Comparison of ENCODE assay signal across 21 cellular contexts in the genomic region with DNA sequence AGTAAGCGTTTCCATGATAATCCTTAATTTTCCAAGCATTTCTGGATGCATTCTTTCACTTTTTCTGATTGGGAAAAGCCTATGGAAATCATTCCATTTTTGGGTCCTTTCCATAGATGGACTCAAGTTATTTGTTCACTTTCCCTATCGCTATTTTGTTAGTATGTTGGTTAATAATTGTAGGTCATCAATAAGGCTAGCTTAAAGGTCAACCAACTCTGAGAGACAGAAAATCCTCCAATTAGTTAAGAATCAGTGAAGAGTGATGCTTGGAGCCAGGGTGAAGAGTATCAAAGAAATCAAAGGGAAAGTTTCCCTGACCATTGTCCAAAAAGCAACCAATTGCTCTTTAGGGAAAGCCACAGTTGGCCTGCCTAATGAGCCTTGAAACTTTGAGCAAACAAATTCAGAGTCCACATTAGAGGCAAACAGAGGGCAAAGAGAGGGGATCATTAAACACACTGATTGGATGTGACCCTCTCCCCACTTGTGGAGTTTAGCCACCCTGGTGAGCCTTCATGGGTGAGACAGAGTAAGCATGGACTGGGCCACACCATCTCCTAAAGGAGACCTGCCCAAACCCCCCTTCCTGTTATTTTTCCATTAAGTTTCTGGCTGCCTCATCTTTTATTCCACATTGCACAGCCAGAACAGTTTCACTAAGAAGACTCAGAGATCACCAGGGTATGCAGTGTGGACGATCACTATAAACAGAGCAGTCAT.
"Had no signal": no experiment of that assay in that cellular context is flagged by ENCODE, and none has a peak within 500 bp of the region (broad histone marks: within the 10 kb centered on the region; RNA-seq: fewer than 3 reads in every experiment).

No MANE protein-coding gene starts in this region.

- H3K27me3 ChIP-seq: gastroesophageal sphincter, sigmoid colon, upper lobe of left lung had no signal

- H3K27ac ChIP-seq: gastroesophageal sphincter, heart right ventricle, psoas muscle, sigmoid colon, thoracic aorta, upper lobe of left lung had no signal

- DNase-seq: activated CD4-positive, alpha-beta T cell treated with anti-CD3 and anti-CD28 coated beads, Interleukin-2, amount 10 ng/mL, durations not matched to agents 24 days and 14 days; activated CD8-positive, alpha-beta T cell treated with anti-CD3 and anti-CD28 coated beads, Interleukin-2, amount 10 ng/mL, durations not matched to agents 7 days and 5 days; activated gamma-delta T cell treated with Interleukin-2 at 50 U/mL for 16 hours; activated T-cell treated with anti-CD3 and anti-CD28 coated beads, Interleukin-2, amount 50 U/mL, for 24 hours; cerebellar nuclear complex; effector CD4-positive, alpha-beta T cell; heart right ventricle; immature natural killer cell; left colon; midbrain; psoas muscle; sigmoid colon; stimulated activated CD4-positive, alpha-beta T cell treated with anti-CD3 and anti-CD28 coated beads, Interleukin-4, amount 100 ng/mL, for 4 hours; T1000; upper lobe of left lung had no signal

- H3K4me1 ChIP-seq: gastroesophageal sphincter, heart right ventricle, psoas muscle, sigmoid colon, upper lobe of left lung had no signal

- H3K9me3 ChIP-seq: gastroesophageal sphincter, heart right ventricle, psoas muscle, sigmoid colon, thoracic aorta, upper lobe of left lung had no signal

- H3K9me3 Mint-ChIP-seq: activated CD4-positive, alpha-beta T cell treated with anti-CD3 and anti-CD28 coated beads, Interleukin-2, amount 10 ng/mL, durations not matched to agents 24 days and 14 days; activated T-cell treated with anti-CD3 and anti-CD28 coated beads, Interleukin-2, amount 50 U/mL, for 24 hours; stimulated activated memory B cell treated with anti-CD40 and anti-IgM and Interleukin-4, amounts not matched to agents 10 μg/mL and 1 μg/mL and 100 μg/mL, for 72 hours had no signal

- FAIRE-seq: bronchial epithelial cell had no signal

- ATAC-seq: activated CD8-positive, alpha-beta T cell treated with anti-CD3 and anti-CD28 coated beads, Interleukin-2, amount 10 ng/mL, durations not matched to agents 7 days and 5 days; gastroesophageal sphincter; heart right ventricle; left colon; psoas muscle; stimulated activated memory B cell treated with anti-CD40 and anti-IgM and Interleukin-4, amounts not matched to agents 10 μg/mL and 1 μg/mL and 100 μg/mL, for 72 hours had no signal

- H3K36me3 Mint-ChIP-seq: activated naive CD8-positive, alpha-beta T cell; immature natural killer cell; stimulated activated memory B cell treated with anti-CD40 and anti-IgM and Interleukin-4, amounts not matched to agents 10 μg/mL and 1 μg/mL and 100 μg/mL, for 72 hours had no signal

- H3K36me3 ChIP-seq: gastroesophageal sphincter, heart right ventricle, sigmoid colon, thoracic aorta, upper lobe of left lung had no signal

- H3K27ac Mint-ChIP-seq: activated CD4-positive, alpha-beta T cell treated with anti-CD3 and anti-CD28 coated beads, Interleukin-2, amount 10 ng/mL, durations not matched to agents 24 days and 14 days; activated CD8-positive, alpha-beta T cell treated with anti-CD3 and anti-CD28 coated beads, Interleukin-2, amount 10 ng/mL, durations not matched to agents 7 days and 5 days; activated naive CD8-positive, alpha-beta T cell; activated T-cell treated with anti-CD3 and anti-CD28 coated beads, Interleukin-2, amount 50 U/mL, for 24 hours; immature natural killer cell; stimulated activated memory B cell treated with anti-CD40 and anti-IgM and Interleukin-4, amounts not matched to agents 10 μg/mL and 1 μg/mL and 100 μg/mL, for 72 hours had no signal

- H3K4me3 Mint-ChIP-seq: activated CD4-positive, alpha-beta T cell treated with anti-CD3 and anti-CD28 coated beads, Interleukin-2, amount 10 ng/mL, durations not matched to agents 24 days and 14 days; activated CD8-positive, alpha-beta T cell treated with anti-CD3 and anti-CD28 coated beads, Interleukin-2, amount 10 ng/mL, durations not matched to agents 7 days and 5 days; activated naive CD8-positive, alpha-beta T cell; activated T-cell treated with anti-CD3 and anti-CD28 coated beads, Interleukin-2, amount 50 U/mL, for 24 hours; immature natural killer cell; neural crest cell; stimulated activated memory B cell treated with anti-CD40 and anti-IgM and Interleukin-4, amounts not matched to agents 10 μg/mL and 1 μg/mL and 100 μg/mL, for 72 hours had no signal

- H3K4me3 ChIP-seq: gastroesophageal sphincter, heart right ventricle, psoas muscle, sigmoid colon, thoracic aorta, upper lobe of left lung had no signal

- H3K4me1 Mint-ChIP-seq: activated CD4-positive, alpha-beta T cell treated with anti-CD3 and anti-CD28 coated beads, Interleukin-2, amount 10 ng/mL, durations not matched to agents 24 days and 14 days; immature natural killer cell; stimulated activated memory B cell treated with anti-CD40 and anti-IgM and Interleukin-4, amounts not matched to agents 10 μg/mL and 1 μg/mL and 100 μg/mL, for 72 hours had no signal
